ENCODE assay signal across 13 cellular contexts in genomic region chr14:75231320-75231719, GRCh38. TPM values are rescaled to one million over a fixed set of nuclear protein-coding genes. Genes with fewer than 3 reads are reported as not detected.
DNase-seq lines count a peak whose midpoint lies in the region; ATAC-seq and TF ChIP-seq lines count a peak whose summit lies in the region.
"Had no signal": no experiment of that assay in that cellular context is flagged by ENCODE, and none has a peak within 500 bp of the region (broad histone marks: within the 10 kb centered on the region; RNA-seq: fewer than 3 reads in every experiment).

No MANE protein-coding gene starts in this region.

- ATAC-seq in stimulated activated naive CD8-positive, alpha-beta T cell treated with anti-CD3 and anti-CD28 coated beads, Interleukin-15, Interleukin-2, amounts not matched to agents 100 U/mL and 50 U/mL, for 24 hours, result no peak
- ATAC-seq in HG03457 (IDR thresholded peaks at IDR 0.05; ENCODE audit: unreplicated experiment), result peak; percentile 47
- no peak for ATAC-seq in omental fat pad (ENCODE audit: low FRiP score)
- ATAC-seq in stimulated activated effector memory CD8-positive, alpha-beta T cell treated with anti-CD3 and anti-CD28 coated beads, Interleukin-12 subunit alpha, Interleukin-12 subunit beta, amount 100 ng/mL, for 72 hours, result no peak
- ATAC-seq in activated CD8-positive, alpha-beta T cell treated with anti-CD3 and anti-CD28 coated beads, Interleukin-2, amount 10 ng/mL, durations not matched to agents 7 days and 5 days, result no peak
- ATAC-seq: right lobe of liver had no signal

- peak overlapping the region; percentile 52 for H3K27ac Mint-ChIP-seq in stimulated activated naive CD8-positive, alpha-beta T cell treated with anti-CD3 and anti-CD28 coated beads, Interleukin-15, Interleukin-2, amounts not matched to agents 100 ng/mL and 50 ng/mL, for 24 hours
- H3K27ac Mint-ChIP-seq in endothelial cell (ENCODE audit: unreplicated experiment), result peak overlapping the region; percentile 22
- no peak overlapping the region for H3K27ac Mint-ChIP-seq in stimulated activated effector memory CD8-positive, alpha-beta T cell treated with anti-CD3 and anti-CD28 coated beads, Interleukin-12 subunit alpha, Interleukin-12 subunit beta, amount 100 ng/mL, for 72 hours
- no peak overlapping the region for H3K27ac Mint-ChIP-seq in activated CD8-positive, alpha-beta T cell treated with anti-CD3 and anti-CD28 coated beads, Interleukin-2, amount 10 ng/mL, durations not matched to agents 7 days and 5 days

- no peaks in the 10 kb centered on the region for H3K36me3 Mint-ChIP-seq in stimulated activated naive CD8-positive, alpha-beta T cell treated with anti-CD3 and anti-CD28 coated beads, Interleukin-15, Interleukin-2, amounts not matched to agents 100 ng/mL and 50 ng/mL, for 24 hours (ENCODE audit: low read depth)
- peaks cover 7% of the 10 kb centered on the region for H3K36me3 Mint-ChIP-seq in endothelial cell (ENCODE audit: low read depth, unreplicated experiment)
- H3K36me3 Mint-ChIP-seq in stimulated activated effector memory CD8-positive, alpha-beta T cell treated with anti-CD3 and anti-CD28 coated beads, Interleukin-12 subunit alpha, Interleukin-12 subunit beta, amount 100 ng/mL, for 72 hours, result no peaks in the 10 kb centered on the region
- H3K36me3 Mint-ChIP-seq in activated CD8-positive, alpha-beta T cell treated with anti-CD3 and anti-CD28 coated beads, Interleukin-2, amount 10 ng/mL, durations not matched to agents 7 days and 5 days (ENCODE audit: low read depth), result no peaks in the 10 kb centered on the region

- H3K27me3 Mint-ChIP-seq in stimulated activated naive CD8-positive, alpha-beta T cell treated with anti-CD3 and anti-CD28 coated beads, Interleukin-15, Interleukin-2, amounts not matched to agents 100 ng/mL and 50 ng/mL, for 24 hours, result no peaks in the 10 kb centered on the region
- peaks cover 11% of the 10 kb centered on the region for H3K27me3 Mint-ChIP-seq in endothelial cell (ENCODE audit: unreplicated experiment)
- peaks cover 6% of the 10 kb centered on the region for H3K27me3 Mint-ChIP-seq in activated CD8-positive, alpha-beta T cell treated with anti-CD3 and anti-CD28 coated beads, Interleukin-2, amount 10 ng/mL, durations not matched to agents 7 days and 5 days (ENCODE audit: low read depth)

- POLR2A ChIA-PET in activated CD8-positive, alpha-beta T cell treated with anti-CD3 and anti-CD28 coated beads, Interleukin-2, amount 10 ng/mL, durations not matched to agents 7 days and 5 days (lab: Charles Lee), result no interaction called here

- TF ChIP-seq CTCF in endothelial cell (IDR thresholded peaks at IDR 0.05; ENCODE audit: unreplicated experiment), result no peak
- no peak for TF ChIP-seq CTCF in omental fat pad (IDR thresholded peaks at IDR 0.05)

- no peak for DNase-seq in stimulated activated naive CD8-positive, alpha-beta T cell treated with anti-CD3 and anti-CD28 coated beads, Interleukin-15, Interleukin-2, amounts not matched to agents 100 U/mL and 50 U/mL, for 24 hours
- no peak for DNase-seq in endothelial cell (ENCODE audit: low spot score)
- no peak for DNase-seq in T-helper 9 cell
- no peak for DNase-seq in omental fat pad (ENCODE audit: low spot score)
- DNase-seq in stimulated activated effector memory CD8-positive, alpha-beta T cell treated with anti-CD3 and anti-CD28 coated beads, Interleukin-12 subunit alpha, Interleukin-12 subunit beta, amount 100 ng/mL, for 72 hours (ENCODE audit: low spot score in 2 of 2), result no peak
- no peak for DNase-seq in activated CD8-positive, alpha-beta T cell treated with anti-CD3 and anti-CD28 coated beads, Interleukin-2, amount 10 ng/mL, durations not matched to agents 7 days and 5 days
- DNase-seq: activated effector memory CD4-positive, alpha-beta T cell treated with anti-CD3 and anti-CD28 coated beads, Interleukin-2, amount 50 U/mL, for 16 hours; DMS153; NCI-H187 treated with DMSO at 0.1 percent for 48 hours; NK-92 treated with Interleukin-12 subunit alpha and Interleukin-12 subunit beta, amount 100 ng/mL, for 24 hours; right lobe of liver had no signal

- peaks cover 59% of the 10 kb centered on the region for H3K4me1 Mint-ChIP-seq in stimulated activated naive CD8-positive, alpha-beta T cell treated with anti-CD3 and anti-CD28 coated beads, Interleukin-15, Interleukin-2, amounts not matched to agents 100 ng/mL and 50 ng/mL, for 24 hours (ENCODE audit: low read depth)
- peaks cover 53% of the 10 kb centered on the region for H3K4me1 Mint-ChIP-seq in endothelial cell (ENCODE audit: unreplicated experiment)
- peaks cover 67% of the 10 kb centered on the region for H3K4me1 Mint-ChIP-seq in stimulated activated effector memory CD8-positive, alpha-beta T cell treated with anti-CD3 and anti-CD28 coated beads, Interleukin-12 subunit alpha, Interleukin-12 subunit beta, amount 100 ng/mL, for 72 hours
- H3K4me1 Mint-ChIP-seq in activated CD8-positive, alpha-beta T cell treated with anti-CD3 and anti-CD28 coated beads, Interleukin-2, amount 10 ng/mL, durations not matched to agents 7 days and 5 days (ENCODE audit: low read depth), result peaks cover 49% of the 10 kb centered on the region

- CTCF ChIA-PET in activated CD8-positive, alpha-beta T cell treated with anti-CD3 and anti-CD28 coated beads, Interleukin-2, amount 10 ng/mL, durations not matched to agents 7 days and 5 days (lab: Charles Lee), result interaction anchor here (1.7 to 4.1 kb wide), 2 partner anchors 16 to 17 kb away, joined by 7 to 18 read pairs; no protein-coding TSS in a partner anchor

- H3K9me3 Mint-ChIP-seq in stimulated activated naive CD8-positive, alpha-beta T cell treated with anti-CD3 and anti-CD28 coated beads, Interleukin-15, Interleukin-2, amounts not matched to agents 100 ng/mL and 50 ng/mL, for 24 hours, result no peaks in the 10 kb centered on the region
- no peaks in the 10 kb centered on the region for H3K9me3 Mint-ChIP-seq in endothelial cell (ENCODE audit: unreplicated experiment)
- no peaks in the 10 kb centered on the region for H3K9me3 Mint-ChIP-seq in stimulated activated effector memory CD8-positive, alpha-beta T cell treated with anti-CD3 and anti-CD28 coated beads, Interleukin-12 subunit alpha, Interleukin-12 subunit beta, amount 100 ng/mL, for 72 hours
- H3K9me3 Mint-ChIP-seq in activated CD8-positive, alpha-beta T cell treated with anti-CD3 and anti-CD28 coated beads, Interleukin-2, amount 10 ng/mL, durations not matched to agents 7 days and 5 days (ENCODE audit: insufficient read depth), result no peaks in the 10 kb centered on the region

- no peak overlapping the region for H3K4me3 Mint-ChIP-seq in stimulated activated naive CD8-positive, alpha-beta T cell treated with anti-CD3 and anti-CD28 coated beads, Interleukin-15, Interleukin-2, amounts not matched to agents 100 ng/mL and 50 ng/mL, for 24 hours
- no peak overlapping the region for H3K4me3 Mint-ChIP-seq in endothelial cell (ENCODE audit: unreplicated experiment)
- no peak overlapping the region for H3K4me3 Mint-ChIP-seq in stimulated activated effector memory CD8-positive, alpha-beta T cell treated with anti-CD3 and anti-CD28 coated beads, Interleukin-12 subunit alpha, Interleukin-12 subunit beta, amount 100 ng/mL, for 72 hours
- no peak overlapping the region for H3K4me3 Mint-ChIP-seq in activated CD8-positive, alpha-beta T cell treated with anti-CD3 and anti-CD28 coated beads, Interleukin-2, amount 10 ng/mL, durations not matched to agents 7 days and 5 days

RNA-seq across cellular contexts. Expression of gene FOS, which starts 47.3 kb away (rescaled TPM):
- total RNA-seq in endothelial cell (ENCODE audit: unreplicated experiment) (41.5 TPM), omental fat pad (1,000 to 10,000 TPM in 3 of 4 donors, 100 to 1,000 TPM in 1; 935 to 2,479 (median 2,174) TPM)
- total RNA-seq in activated CD8-positive, alpha-beta T cell treated with anti-CD3 and anti-CD28 coated beads, Interleukin-2, amount 10 ng/mL, durations not matched to agents 7 days and 5 days, result 100 to 1,000 TPM; 201 to 219 TPM

RNA-seq across cellular contexts. Expression of gene TMED10, which starts 54.9 kb away (rescaled TPM):
- 312 TPM for total RNA-seq in endothelial cell (ENCODE audit: unreplicated experiment)
- 100 to 1,000 TPM; 189 to 372 (median 341) TPM for total RNA-seq in omental fat pad
- total RNA-seq in activated CD8-positive, alpha-beta T cell treated with anti-CD3 and anti-CD28 coated beads, Interleukin-2, amount 10 ng/mL, durations not matched to agents 7 days and 5 days, result 100 to 1,000 TPM; 177 to 188 TPM

Comparison
In these comparisons a context has a peak if more than half of its experiments do, and no peak if none do; other contexts are left out.
1. H3K27ac Mint-ChIP-seq: peak in stimulated activated naive CD8-positive, alpha-beta T cell treated with anti-CD3 and anti-CD28 coated beads, Interleukin-15, Interleukin-2, amounts not matched to agents 100 ng/mL and 50 ng/mL, for 24 hours (single experiment) and endothelial cell (single experiment); none in stimulated activated effector memory CD8-positive, alpha-beta T cell treated with anti-CD3 and anti-CD28 coated beads, Interleukin-12 subunit alpha, Interleukin-12 subunit beta, amount 100 ng/mL, for 72 hours (single experiment) and activated CD8-positive, alpha-beta T cell treated with anti-CD3 and anti-CD28 coated beads, Interleukin-2, amount 10 ng/mL, durations not matched to agents 7 days and 5 days (single experiment).
2. RNA of gene FOS, which starts 47.3 kb away (total RNA-seq): 935 to 2,479 TPM in omental fat pad; 201 to 219 TPM in activated CD8-positive, alpha-beta T cell treated with anti-CD3 and anti-CD28 coated beads, Interleukin-2, amount 10 ng/mL, durations not matched to agents 7 days and 5 days and 41.5 TPM in endothelial cell (single experiment); every median in the first group is over 4 times any median in the second.